In genomic region chr4:167379433-167379832, GRCh38 we compare ENCODE assay signal across 9 cellular contexts.
"Had no signal": no experiment of that assay in that cellular context is flagged by ENCODE, and none has a peak within 500 bp of the region (broad histone marks: within the 10 kb centered on the region; RNA-seq: fewer than 3 reads in every experiment).

No MANE protein-coding gene starts in this region.

- H3K4me3 Mint-ChIP-seq: HFFc6, IgD-negative memory B cell had no signal

- H3K27me3 Mint-ChIP-seq: IgD-negative memory B cell had no signal

- ATAC-seq: HCT116, HepG2 had no signal

- H3K27ac ChIP-seq: GM23248, HL-60 had no signal

- DNase-seq: GM23248, GOT3, H7, HFFc6 had no signal

- H3K4me3 ChIP-seq: GM23248, HAP-1 had no signal

- H3K36me3 Mint-ChIP-seq: IgD-negative memory B cell had no signal
